Comparison of ENCODE assay signal across 8 cellular contexts in genomic region chr3:48157950-48158376, GRCh38. TPM values are rescaled to one million over a fixed set of nuclear protein-coding genes. Genes with fewer than 3 reads are reported as not detected.
DNase-seq lines count a peak whose midpoint lies in the region; ATAC-seq and TF ChIP-seq lines count a peak whose summit lies in the region.

No MANE protein-coding gene starts in this region.

- peaks cover 24 to 58% of the 10 kb centered on the region in 2 experiments; a peak in 2 of 3 replicates for H3K36me3 ChIP-seq in HEK293 (ENCODE audit: control insufficient read depth in 2 of 2, insufficient read depth in 1 of 2, low read length in 2 of 2)
- H3K36me3 ChIP-seq in kidney epithelial cell (ENCODE audit: control insufficient read depth, insufficient read depth, low read length), result no peaks in the 10 kb centered on the region

- in situ Hi-C loops in T47D (cut with HindIII; ENCODE audit: low pct_unique_long_range_greater_than_20kb, low sequenced_read_pairs), result no loop called here

- CTCF ChIA-PET in HEK293 (lab: Yijun Ruan, JAX), result interaction anchor here (0.6 to 3.2 kb wide), 15 partner anchors 9 to 1715 kb away, joined by 3 to 21 read pairs (median 4); no protein-coding TSS in a partner anchor

- no peaks in the 10 kb centered on the region for H3K4me1 ChIP-seq in HEK293 (ENCODE audit: control insufficient read depth, insufficient read depth, low read length)

- TF ChIP-seq CTCF in HEK293 (tag by site-specific recombination; IDR thresholded peaks at IDR 0.05), result 0 out of 2 replicates have a peak, but pooled peaks have one; percentile 8
- peak; percentile 77 for TF ChIP-seq CTCF in kidney epithelial cell (IDR thresholded peaks at IDR 0.05; ENCODE audit: insufficient read depth, low read length, poor library complexity, severe bottlenecking)

- no peak overlapping the region for H3K4me3 ChIP-seq in HEK293 (ENCODE audit: low read depth, low read length)
- H3K4me3 ChIP-seq in kidney epithelial cell (ENCODE audit: low read depth, low read length), result no peak overlapping the region

- H3K4me1 Mint-ChIP-seq in T-helper 2 cell treated with Interferon-gamma antibody and Interleukin-4, amounts not matched to agents 5 μg/mL and 100 μg/mL, for 36 hours (ENCODE audit: low read depth), result no peaks in the 10 kb centered on the region

- no peaks in the 10 kb centered on the region for H3K27me3 ChIP-seq in kidney epithelial cell (ENCODE audit: control insufficient read depth, insufficient read depth, low read length)

- ATAC-seq in HG03457 (IDR thresholded peaks at IDR 0.05; ENCODE audit: unreplicated experiment) (no peak), GM19452 (IDR thresholded peaks at IDR 0.05; ENCODE audit: unreplicated experiment) (no peak)

- no peak overlapping the region for H3K27ac ChIP-seq in HEK293 (ENCODE audit: extremely low read depth, low read depth, low read length)

- no peak overlapping the region for H3K4me3 Mint-ChIP-seq in T-helper 2 cell treated with Interferon-gamma antibody and Interleukin-4, amounts not matched to agents 5 μg/mL and 100 μg/mL, for 36 hours

- no peaks in the 10 kb centered on the region for H3K9me3 Mint-ChIP-seq in T-helper 2 cell treated with Interferon-gamma antibody and Interleukin-4, amounts not matched to agents 5 μg/mL and 100 μg/mL, for 36 hours

- H3K9me3 ChIP-seq in HEK293 (ENCODE audit: control insufficient read depth, insufficient read depth, low read depth, low read length), result no peaks in the 10 kb centered on the region

- DNase-seq in AG08395 (ENCODE audit: low spot score), result peak; percentile 80
- DNase-seq in T-helper 2 cell treated with Interferon-gamma antibody and Interleukin-4, amounts not matched to agents 5 μg/mL and 100 μg/mL, for 36 hours (ENCODE audit: low spot score), result peak; percentile 18
- DNase-seq in T47D (ENCODE audit: low read depth in 1 of 2, low spot score in 1 of 2), result peak; percentile 13 to 51
- no peak for DNase-seq in kidney epithelial cell (ENCODE audit: low read depth)
- DNase-seq in stimulated activated CD4-positive, alpha-beta T cell treated with anti-CD3 and anti-CD28 coated beads, Interleukin-2, amount 100 ng/mL, for 24 hours, result peak; percentile 59 to 62

- POLR2A ChIA-PET in HEK293 (lab: Yijun Ruan, JAX), result interaction anchor here (0.6 to 1.5 kb wide), 3 partner anchors 69 to 320 kb away, joined by 3 to 4 read pairs (median 4); partner anchors contain the start of gene ATRIP

- H3K27ac Mint-ChIP-seq in T-helper 2 cell treated with Interferon-gamma antibody and Interleukin-4, amounts not matched to agents 5 μg/mL and 100 μg/mL, for 36 hours, result no peak overlapping the region

- H3K36me3 Mint-ChIP-seq in T-helper 2 cell treated with Interferon-gamma antibody and Interleukin-4, amounts not matched to agents 5 μg/mL and 100 μg/mL, for 36 hours (ENCODE audit: low read depth), result peaks cover 24% of the 10 kb centered on the region

- no peaks in the 10 kb centered on the region for H3K27me3 Mint-ChIP-seq in T-helper 2 cell treated with Interferon-gamma antibody and Interleukin-4, amounts not matched to agents 5 μg/mL and 100 μg/mL, for 36 hours (ENCODE audit: low read depth)

TF ChIP-seq in HEK293, 187 proteins besides CTCF, POLR2A, EP300 and RAD21:
- TF ChIP-seq ZNF654 (tag by site-specific recombination; IDR thresholded peaks at IDR 0.05; ENCODE audit: low read depth) (peak; percentile 22; the same call in 1 of the 2 replicates), ZNF623 (tag by site-specific recombination; IDR thresholded peaks at IDR 0.05) (no peak)

RNA-seq across cellular contexts. Expression of gene CDC25A, which starts 30.3 kb away (rescaled TPM):
- 3.6 and 5.3 TPM in 2 replicates for total RNA-seq in kidney epithelial cell
